In genomic region chr12:49296836-49297694, GRCh38 we compare ENCODE assay signal across 1 cellular context.
TF ChIP-seq lines count a peak whose summit lies in the region.

No MANE protein-coding gene starts in this region.

TF ChIP-seq in HEK293, 187 proteins besides CTCF, POLR2A, EP300 and RAD21 (continued from another document):
- TF ChIP-seq PRDM2 (tag by site-specific recombination; IDR thresholded peaks at IDR 0.05; ENCODE audit: borderline replicate concordance) = peak; percentile 74
- TF ChIP-seq KLF1 (tag by site-specific recombination; IDR thresholded peaks at IDR 0.05) = peak; percentile 94
- TF ChIP-seq GLIS2 (tag by site-specific recombination; IDR thresholded peaks at IDR 0.05) = peak; percentile 61; the same call in 1 of the 2 replicates
- TF ChIP-seq ZNF610 (tag by site-specific recombination; IDR thresholded peaks at IDR 0.05; ENCODE audit: borderline replicate concordance) = peak; percentile 97
- peak; percentile 60; the same call in 1 of the 2 replicates for TF ChIP-seq ZSCAN30 (tag by site-specific recombination; IDR thresholded peaks at IDR 0.05)
- TF ChIP-seq PRDM10 (tag by site-specific recombination; IDR thresholded peaks at IDR 0.05) = peak; percentile 58
- TF ChIP-seq ZNF585B (tag by site-specific recombination; IDR thresholded peaks at IDR 0.05) = no peak
- TF ChIP-seq ZNF501 (tag by site-specific recombination; IDR thresholded peaks at IDR 0.05) = peak; percentile 91
- peak; percentile 97 for TF ChIP-seq ZBTB20 (tag by site-specific recombination; IDR thresholded peaks at IDR 0.05)
- TF ChIP-seq KLF8 (tag by site-specific recombination; IDR thresholded peaks at IDR 0.05) = peak; percentile 92
- 0 out of 2 replicates have a peak, but pooled peaks have one; percentile 25 for TF ChIP-seq ZNF645 (tag by site-specific recombination; IDR thresholded peaks at IDR 0.05)
- TF ChIP-seq ZSCAN16 (tag by site-specific recombination; IDR thresholded peaks at IDR 0.05) = peak; percentile 17; the same call in 1 of the 2 replicates
- TF ChIP-seq ZNF391 (tag by site-specific recombination; IDR thresholded peaks at IDR 0.05; ENCODE audit: borderline replicate concordance, low read depth) = no peak
- no peak for TF ChIP-seq ZNF211 (tag by site-specific recombination; IDR thresholded peaks at IDR 0.05; ENCODE audit: low read depth)
